10 cellular contexts compared by ENCODE assay signal in genomic region chr7:6750173-6750572, GRCh38. TPM values are rescaled to one million over a fixed set of nuclear protein-coding genes. Genes with fewer than 3 reads are reported as not detected.
DNase-seq lines count a peak whose midpoint lies in the region; ATAC-seq, FAIRE-seq and TF ChIP-seq lines count a peak whose summit lies in the region.
"Not testable (repeated sequence)": the region's sequence is repeated elsewhere in the genome, so short reads cannot be mapped to it uniquely, and the experiment has no call there.
"Had no signal": no experiment of that assay in that cellular context is flagged by ENCODE, and none has a peak within 500 bp of the region (broad histone marks: within the 10 kb centered on the region; RNA-seq: fewer than 3 reads in every experiment).

No MANE protein-coding gene starts in this region.

- intact Hi-C loops in upper lobe of right lung (cut with DNase I): not testable (repeated sequence)

- peak; percentile 18 for ATAC-seq in activated CD8-positive, alpha-beta T cell treated with anti-CD3 and anti-CD28 coated beads, Interleukin-2, amount 10 ng/mL, durations not matched to agents 7 days and 5 days
- peak; percentile 21 for ATAC-seq in esophagus mucosa
- peak in 1 of 2 donors; percentile 24 for ATAC-seq in natural killer cell treated with Interleukin-12 subunit alpha and Interleukin-12 subunit beta and Interleukin-15 and Interleukin-18, amount 100 ng/mL, for 72 hours
- peak; percentile 27 for ATAC-seq in stimulated activated effector memory CD8-positive, alpha-beta T cell treated with anti-CD3 and anti-CD28 coated beads, Interleukin-12 subunit alpha, Interleukin-12 subunit beta, amount 100 ng/mL, for 72 hours
- ATAC-seq in upper lobe of right lung: peak; percentile 7

- peak; percentile 57 for FAIRE-seq in HTR-8/SVneo (lab: Jason Lieb, UNC)
- FAIRE-seq in bronchial epithelial cell (lab: Jason Lieb, UNC): peak; percentile 52

- not testable (repeated sequence) for H3K27ac Mint-ChIP-seq in activated CD8-positive, alpha-beta T cell treated with anti-CD3 and anti-CD28 coated beads, Interleukin-2, amount 10 ng/mL, durations not matched to agents 7 days and 5 days; natural killer cell treated with Interleukin-12 subunit alpha and Interleukin-12 subunit beta and Interleukin-15 and Interleukin-18, amount 100 ng/mL, for 72 hours; stimulated activated effector memory CD8-positive, alpha-beta T cell treated with anti-CD3 and anti-CD28 coated beads, Interleukin-12 subunit alpha, Interleukin-12 subunit beta, amount 100 ng/mL, for 72 hours
- H3K27ac Mint-ChIP-seq in activated T-cell treated with anti-CD3 and anti-CD28 coated beads, Interleukin-2, amount 50 U/mL, for 24 hours: peak overlapping the region; percentile 51

- H3K4me1 ChIP-seq in upper lobe of right lung: not testable (repeated sequence)

- not testable (repeated sequence) for TF ChIP-seq CTCF in bronchial epithelial cell (IDR thresholded peaks at IDR 0.05; ENCODE audit: insufficient read depth, low read length, severe bottlenecking); upper lobe of right lung (IDR thresholded peaks at IDR 0.05)

- CTCF ChIA-PET in activated CD8-positive, alpha-beta T cell treated with anti-CD3 and anti-CD28 coated beads, Interleukin-2, amount 10 ng/mL, durations not matched to agents 7 days and 5 days (lab: Charles Lee): not testable (repeated sequence)

- not testable (repeated sequence) for H3K4me3 ChIP-seq in bronchial epithelial cell (ENCODE audit: low read depth, low read length); upper lobe of right lung

- not testable (repeated sequence) for H3K36me3 Mint-ChIP-seq in activated CD8-positive, alpha-beta T cell treated with anti-CD3 and anti-CD28 coated beads, Interleukin-2, amount 10 ng/mL, durations not matched to agents 7 days and 5 days (ENCODE audit: low read depth); natural killer cell treated with Interleukin-12 subunit alpha and Interleukin-12 subunit beta and Interleukin-15 and Interleukin-18, amount 100 ng/mL, for 72 hours
- peaks cover 19% of the 10 kb centered on the region for H3K36me3 Mint-ChIP-seq in activated T-cell treated with anti-CD3 and anti-CD28 coated beads, Interleukin-2, amount 50 U/mL, for 24 hours (ENCODE audit: low read depth)
- peaks cover 38% of the 10 kb centered on the region for H3K36me3 Mint-ChIP-seq in stimulated activated effector memory CD8-positive, alpha-beta T cell treated with anti-CD3 and anti-CD28 coated beads, Interleukin-12 subunit alpha, Interleukin-12 subunit beta, amount 100 ng/mL, for 72 hours

- DNase-seq in HTR-8/SVneo (ENCODE audit: insufficient read length, low spot score); activated CD8-positive, alpha-beta T cell treated with anti-CD3 and anti-CD28 coated beads, Interleukin-2, amount 10 ng/mL, durations not matched to agents 7 days and 5 days; activated T-cell treated with anti-CD3 and anti-CD28 coated beads, Interleukin-2, amount 50 U/mL, for 24 hours; bronchial epithelial cell (ENCODE audit: low read depth); stimulated activated effector memory CD8-positive, alpha-beta T cell treated with anti-CD3 and anti-CD28 coated beads, Interleukin-12 subunit alpha, Interleukin-12 subunit beta, amount 100 ng/mL, for 72 hours (ENCODE audit: low spot score in 2 of 2); upper lobe of right lung: not testable (repeated sequence)
- peak; percentile 58 for DNase-seq in natural killer cell treated with Interleukin-12 subunit alpha and Interleukin-12 subunit beta and Interleukin-15 and Interleukin-18, amount 100 ng/mL, for 72 hours (ENCODE audit: low spot score)

- H3K4me3 Mint-ChIP-seq in activated CD8-positive, alpha-beta T cell treated with anti-CD3 and anti-CD28 coated beads, Interleukin-2, amount 10 ng/mL, durations not matched to agents 7 days and 5 days; activated T-cell treated with anti-CD3 and anti-CD28 coated beads, Interleukin-2, amount 50 U/mL, for 24 hours; natural killer cell treated with Interleukin-12 subunit alpha and Interleukin-12 subunit beta and Interleukin-15 and Interleukin-18, amount 100 ng/mL, for 72 hours; stimulated activated effector memory CD8-positive, alpha-beta T cell treated with anti-CD3 and anti-CD28 coated beads, Interleukin-12 subunit alpha, Interleukin-12 subunit beta, amount 100 ng/mL, for 72 hours: not testable (repeated sequence)

- not testable (repeated sequence) for H3K36me3 ChIP-seq in bronchial epithelial cell (ENCODE audit: control insufficient read depth, insufficient read depth, low read length)
- H3K36me3 ChIP-seq in upper lobe of right lung: peaks cover 17% of the 10 kb centered on the region

- H3K27me3 Mint-ChIP-seq in activated CD8-positive, alpha-beta T cell treated with anti-CD3 and anti-CD28 coated beads, Interleukin-2, amount 10 ng/mL, durations not matched to agents 7 days and 5 days (ENCODE audit: low read depth); activated T-cell treated with anti-CD3 and anti-CD28 coated beads, Interleukin-2, amount 50 U/mL, for 24 hours; natural killer cell treated with Interleukin-12 subunit alpha and Interleukin-12 subunit beta and Interleukin-15 and Interleukin-18, amount 100 ng/mL, for 72 hours: not testable (repeated sequence)

- H3K4me1 Mint-ChIP-seq in activated CD8-positive, alpha-beta T cell treated with anti-CD3 and anti-CD28 coated beads, Interleukin-2, amount 10 ng/mL, durations not matched to agents 7 days and 5 days (ENCODE audit: low read depth); activated T-cell treated with anti-CD3 and anti-CD28 coated beads, Interleukin-2, amount 50 U/mL, for 24 hours (ENCODE audit: low read depth); natural killer cell treated with Interleukin-12 subunit alpha and Interleukin-12 subunit beta and Interleukin-15 and Interleukin-18, amount 100 ng/mL, for 72 hours (ENCODE audit: low read depth in 2 of 2); stimulated activated effector memory CD8-positive, alpha-beta T cell treated with anti-CD3 and anti-CD28 coated beads, Interleukin-12 subunit alpha, Interleukin-12 subunit beta, amount 100 ng/mL, for 72 hours: not testable (repeated sequence)

- not testable (repeated sequence) for H3K9me3 Mint-ChIP-seq in activated CD8-positive, alpha-beta T cell treated with anti-CD3 and anti-CD28 coated beads, Interleukin-2, amount 10 ng/mL, durations not matched to agents 7 days and 5 days (ENCODE audit: insufficient read depth); activated T-cell treated with anti-CD3 and anti-CD28 coated beads, Interleukin-2, amount 50 U/mL, for 24 hours; natural killer cell treated with Interleukin-12 subunit alpha and Interleukin-12 subunit beta and Interleukin-15 and Interleukin-18, amount 100 ng/mL, for 72 hours; stimulated activated effector memory CD8-positive, alpha-beta T cell treated with anti-CD3 and anti-CD28 coated beads, Interleukin-12 subunit alpha, Interleukin-12 subunit beta, amount 100 ng/mL, for 72 hours

- H3K27me3 ChIP-seq in bronchial epithelial cell (ENCODE audit: control insufficient read depth, insufficient read depth, low read length); upper lobe of right lung: not testable (repeated sequence)

- not testable (repeated sequence) for H3K27ac ChIP-seq in upper lobe of right lung

- not testable (repeated sequence) for H3K9me3 ChIP-seq in upper lobe of right lung

- POLR2A ChIA-PET in activated CD8-positive, alpha-beta T cell treated with anti-CD3 and anti-CD28 coated beads, Interleukin-2, amount 10 ng/mL, durations not matched to agents 7 days and 5 days (lab: Charles Lee): not testable (repeated sequence)

RNA-seq across cellular contexts. Expression of gene RSPH10B2, which starts 3.7 kb away (rescaled TPM):
- 1 to 10 TPM in 1 of 2 experiments, under 1 TPM in 1; 0.63 to 1.1 TPM for total RNA-seq in activated CD8-positive, alpha-beta T cell treated with anti-CD3 and anti-CD28 coated beads, Interleukin-2, amount 10 ng/mL, durations not matched to agents 7 days and 5 days
- total RNA-seq in bronchial epithelial cell: 0.51 TPM in 1 of 2 replicates, not detected in the other
- total RNA-seq in esophagus mucosa: 0.28 TPM
- under 1 TPM; 0.45 to 0.53 TPM for total RNA-seq in natural killer cell treated with Interleukin-12 subunit alpha and Interleukin-12 subunit beta and Interleukin-15 and Interleukin-18, amount 100 ng/mL, for 72 hours
- total RNA-seq in upper lobe of right lung: not detected
- total RNA-seq: A172; CD4-positive, alpha-beta T cell had no signal

RNA-seq across cellular contexts. Expression of gene ZNF12, which starts 43.4 kb away (rescaled TPM):
- 10 to 100 TPM; 20.1 to 23.1 TPM for total RNA-seq in activated CD8-positive, alpha-beta T cell treated with anti-CD3 and anti-CD28 coated beads, Interleukin-2, amount 10 ng/mL, durations not matched to agents 7 days and 5 days
- total RNA-seq in bronchial epithelial cell (12.6 and 16.4 TPM in 2 replicates), esophagus mucosa (13.1 TPM), upper lobe of right lung (25.0 TPM)
- total RNA-seq in natural killer cell treated with Interleukin-12 subunit alpha and Interleukin-12 subunit beta and Interleukin-15 and Interleukin-18, amount 100 ng/mL, for 72 hours: 10 to 100 TPM; 23.9 to 26.2 TPM
